In genomic region chr10:59257224-59257623, GRCh38 we compare ENCODE assay signal across 37 cellular contexts.
A peak's percentile ranks its signal among the peaks of the same experiment; 100 is the strongest.
DNase-seq lines count a peak whose midpoint lies in the region; ATAC-seq, FAIRE-seq and TF ChIP-seq lines count a peak whose summit lies in the region.
"Had no signal": no experiment of that assay in that cellular context is flagged by ENCODE, and none has a peak within 500 bp of the region (broad histone marks: within the 10 kb centered on the region; RNA-seq: fewer than 3 reads in every experiment).

No MANE protein-coding gene starts in this region.

- H3K9me3 Mint-ChIP-seq in stimulated activated naive CD8-positive, alpha-beta T cell treated with anti-CD3 and anti-CD28 coated beads, Interleukin-15, amount 100 ng/mL, for 72 hours: no peaks in the 10 kb centered on the region
- H3K9me3 Mint-ChIP-seq: CD4-positive, alpha-beta memory T cell had no signal

- H3K9ac ChIP-seq in HepG2 (ENCODE audit: insufficient read depth, low read depth, low read length) (no peak overlapping the region), muscle layer of colon (ENCODE audit: low read length) (no peak overlapping the region)
- H3K9ac ChIP-seq: BLaER1; BLaER1 treated with 17β-estradiol and CSF1 and Interleukin-3, amounts not matched to agents 10 nM and 100 nM had no signal

- no peak for DNase-seq in HepG2 (ENCODE audit: low spot score)
- no peak for DNase-seq in right lobe of liver
- DNase-seq in dorsolateral prefrontal cortex: no peak
- DNase-seq in psoas muscle: no peak
- DNase-seq in stimulated activated naive CD8-positive, alpha-beta T cell treated with anti-CD3 and anti-CD28 coated beads, Interleukin-15, amount 100 ng/mL, for 72 hours: no peak
- no peak for DNase-seq in retina
- DNase-seq in NCI-H748 treated with DMSO at 0.1 percent for 48 hours (lab: John Stamatoyannopoulos, UW): no peak
- DNase-seq: 8988T; ACHN; AML-193; BE2C; C1 segment of cervical spinal cord; Caco-2; Calu3; CD4-positive, alpha-beta memory T cell; CD4-positive, alpha-beta T cell; CD4-positive, CD25-positive, alpha-beta regulatory T cell; CD8-positive, alpha-beta memory T cell; CD8-positive, alpha-beta T cell; COR-L47; DMS 273 treated with DMSO at 0.1 percent for 48 hours; DMS153; DMS53; DMS79; DMS79 treated with DMSO at 0.1 percent for 48 hours; DND-41; EL had no signal

- POLR2A ChIA-PET in HepG2 (lab: Yijun Ruan, JAX): no interaction called here

- H3K79me2 ChIP-seq in HepG2 (ENCODE audit: insufficient read depth, low read length): no peaks in the 10 kb centered on the region

- H3K4me1 ChIP-seq in HepG2 (ENCODE audit: insufficient read depth, low read length): no peaks in the 10 kb centered on the region
- no peaks in the 10 kb centered on the region for H3K4me1 ChIP-seq in right lobe of liver
- H3K4me1 ChIP-seq in muscle layer of colon (ENCODE audit: insufficient read depth, low read length): peaks cover 7% of the 10 kb centered on the region
- H3K4me1 ChIP-seq in psoas muscle: peaks cover 7% of the 10 kb centered on the region
- H3K4me1 ChIP-seq: A549, BE2C, BLaER1, Caco-2 had no signal

- TF ChIP-seq CTCF in HepG2 (CRISPR knock-in tag; IDR thresholded peaks at IDR 0.05) (no peak), right lobe of liver (IDR thresholded peaks at IDR 0.05) (no peak), dorsolateral prefrontal cortex (IDR thresholded peaks at IDR 0.05 in 54 of 56, conservative IDR thresholded peaks at IDR 0.05 in 2 of 56; ENCODE audit: low read depth in 1 of 56, partially characterized antibody in 56 of 56) (no peak), psoas muscle (IDR thresholded peaks at IDR 0.05) (no peak)

- H3K27me3 ChIP-seq in HepG2 (ENCODE audit: control insufficient read depth in 1 of 2, insufficient read depth in 2 of 2, low read length in 2 of 2) (no peaks in the 10 kb centered on the region), right lobe of liver (no peaks in the 10 kb centered on the region), dorsolateral prefrontal cortex (no peaks in the 10 kb centered on the region), muscle layer of colon (ENCODE audit: control insufficient read depth in 1 of 2, insufficient read depth in 2 of 2, low read length in 2 of 2) (no peaks in the 10 kb centered on the region), psoas muscle (ENCODE audit: insufficient read depth in 3 of 3, low read length in 2 of 3) (no peaks in the 10 kb centered on the region)
- H3K27me3 ChIP-seq: BE2C; BLaER1; BLaER1 treated with 17β-estradiol and CSF1 and Interleukin-3, amounts not matched to agents 10 nM and 100 nM had no signal

- H3K27ac ChIP-seq in HepG2 (ENCODE audit: extremely low read length, insufficient read depth, low read length) (no peak overlapping the region), right lobe of liver (no peak overlapping the region), dorsolateral prefrontal cortex (peak overlapping the region in 47 of 59 donors; percentile 0 to 74 (median 52)), muscle layer of colon (ENCODE audit: low read depth, low read length) (peak overlapping the region; percentile 13), psoas muscle (no peak overlapping the region)
- H3K27ac ChIP-seq: 22Rv1; A549; BLaER1; BLaER1 treated with 17β-estradiol and CSF1 and Interleukin-3, amounts not matched to agents 10 nM and 100 nM; C4-2B had no signal

- H3K4me3 Mint-ChIP-seq in stimulated activated naive CD8-positive, alpha-beta T cell treated with anti-CD3 and anti-CD28 coated beads, Interleukin-15, amount 100 ng/mL, for 72 hours: no peak overlapping the region
- H3K4me3 Mint-ChIP-seq: B cell; CD14-positive monocyte; CD4-positive, alpha-beta memory T cell; CD4-positive, alpha-beta T cell; CD4-positive, CD25-positive, alpha-beta regulatory T cell; CD8-positive, alpha-beta memory T cell; CD8-positive, alpha-beta T cell had no signal

- no peak for TF ChIP-seq EP300 in HepG2 (IDR thresholded peaks at IDR 0.05; ENCODE audit: low read depth in 2 of 2, low read length in 2 of 2)
- TF ChIP-seq EP300 in HepG2 (CRISPR knock-in tag; IDR thresholded peaks at IDR 0.05; ENCODE audit: borderline replicate concordance): no peak

- intact Hi-C loops in HepG2 (cut with micrococcal nuclease; ENCODE audit: unreplicated experiment): no loop called here
- intact Hi-C loops in right lobe of liver (cut with DNase I): loop anchor here in 1 of 2 donors (10.0 kb wide), 1 partner anchor 208 kb away; no protein-coding TSS in a partner anchor
- intact Hi-C loops in dorsolateral prefrontal cortex (cut with DNase I): no loop called here
- intact Hi-C loops in psoas muscle (cut with DNase I): no loop called here

- H2AFZ ChIP-seq in HepG2 (ENCODE audit: low read length): no peak overlapping the region

- H3K27ac Mint-ChIP-seq in stimulated activated naive CD8-positive, alpha-beta T cell treated with anti-CD3 and anti-CD28 coated beads, Interleukin-15, amount 100 ng/mL, for 72 hours: no peak overlapping the region
- H3K27ac Mint-ChIP-seq: B cell; CD14-positive monocyte; CD4-positive, alpha-beta memory T cell; CD4-positive, alpha-beta T cell; CD4-positive, CD25-positive, alpha-beta regulatory T cell; CD8-positive, alpha-beta memory T cell; CD8-positive, alpha-beta T cell had no signal

- TF ChIP-seq RAD21 in HepG2 (CRISPR knock-in tag; IDR thresholded peaks at IDR 0.05): no peak

- no peak for TF ChIP-seq POLR2A in HepG2 (IDR thresholded peaks at IDR 0.05; ENCODE audit: insufficient read depth in 1 of 2, low read depth in 2 of 2, low read length in 2 of 2)
- no peak for TF ChIP-seq POLR2A in right lobe of liver (IDR thresholded peaks at IDR 0.05)

- H4K20me1 ChIP-seq in HepG2 (ENCODE audit: insufficient read depth, low read length): no peaks in the 10 kb centered on the region
- H4K20me1 ChIP-seq: BLaER1; BLaER1 treated with 17β-estradiol and CSF1 and Interleukin-3, amounts not matched to agents 10 nM and 100 nM had no signal

- H3K4me3 ChIP-seq in HepG2 (replicated peaks in 1 of 3; ENCODE audit: insufficient read depth in 1 of 3, low read depth in 2 of 3, low read length in 3 of 3) (no peak overlapping the region), right lobe of liver (no peak overlapping the region), dorsolateral prefrontal cortex (no peak overlapping the region), muscle layer of colon (ENCODE audit: low read depth in 1 of 2, low read length in 2 of 2) (no peak overlapping the region), psoas muscle (no peak overlapping the region)
- H3K4me3 ChIP-seq: A549; BLaER1; BLaER1 treated with 17β-estradiol and CSF1 and Interleukin-3, amounts not matched to agents 10 nM and 100 nM had no signal

- CTCF ChIA-PET in HepG2 (lab: Yijun Ruan, JAX; ENCODE audit: low intra/inter-chr PET ratio, low total read pairs): no interaction called here

- in situ Hi-C loops in HepG2 (cut with HindIII; ENCODE audit: extremely low pct_ligation_motif_present, low pct_unique_long_range_greater_than_20kb): no loop called here

- no TSS peak for BruUV-seq in HepG2 (replicated peaks; lab: Mats Ljungman, UMichigan)

- H3K4me2 ChIP-seq in HepG2 (ENCODE audit: low read depth, low read length): no peak overlapping the region
- H3K4me2 ChIP-seq: A549; BLaER1; BLaER1 treated with 17β-estradiol and CSF1 and Interleukin-3, amounts not matched to agents 10 nM and 100 nM had no signal

- no peaks in the 10 kb centered on the region for H3K27me3 Mint-ChIP-seq in stimulated activated naive CD8-positive, alpha-beta T cell treated with anti-CD3 and anti-CD28 coated beads, Interleukin-15, amount 100 ng/mL, for 72 hours
- H3K27me3 Mint-ChIP-seq: B cell; CD4-positive, alpha-beta memory T cell; CD4-positive, alpha-beta T cell; CD4-positive, CD25-positive, alpha-beta regulatory T cell; CD8-positive, alpha-beta memory T cell had no signal

- no peak for FAIRE-seq in HepG2 (lab: Jason Lieb, UNC)
- FAIRE-seq: A204.1, A549, D721Med had no signal

- WGBS in HepG2 (ENCODE audit: low lambda C conversion rate): 100% methylated on average over 1 of the region's 1 CpG
- WGBS in right lobe of liver (ENCODE audit: insufficient coverage, low coverage, low lambda C conversion rate, missing lambda C conversion rate): no CpG with 5 or more reads among the region's 1 CpG
- 76 to 84% (median 76%) methylated on average over 1 of the region's 1 CpG for whole genome bisulfite sequencing in psoas muscle, 3 donors

- H3K36me3 ChIP-seq in HepG2 (replicated peaks in 1 of 2; ENCODE audit: control insufficient read depth in 1 of 2, insufficient read depth in 2 of 2, low read length in 2 of 2) (0 out of 5 replicates have a peak, but pooled peaks cover 0 to 3% of the 10 kb centered on the region in 2 experiments), right lobe of liver (peaks cover 0 to 6% (median 0%) of the 10 kb centered on the region in 4 donors), muscle layer of colon (ENCODE audit: insufficient read depth, low read length) (peaks cover 11% of the 10 kb centered on the region), psoas muscle (ENCODE audit: insufficient read depth in 1 of 2, low read depth in 1 of 2) (peaks cover 7 to 33% of the 10 kb centered on the region in 2 donors)
- H3K36me3 ChIP-seq: BLaER1; BLaER1 treated with 17β-estradiol and CSF1 and Interleukin-3, amounts not matched to agents 10 nM and 100 nM had no signal

- ATAC-seq in HepG2: no peak
- no peak for ATAC-seq in right lobe of liver
- peak in 3 of 4 donors; percentile 28 to 67 (median 46) for ATAC-seq in psoas muscle
- no peak for ATAC-seq in stimulated activated naive CD8-positive, alpha-beta T cell treated with anti-CD3 and anti-CD28 coated beads, Interleukin-15, amount 100 ng/mL, for 72 hours
- ATAC-seq: A549; CD8-positive, alpha-beta T cell had no signal

- H3K9me3 ChIP-seq in HepG2 (ENCODE audit: low read length) (no peaks in the 10 kb centered on the region), right lobe of liver (no peaks in the 10 kb centered on the region), muscle layer of colon (ENCODE audit: low read length) (no peaks in the 10 kb centered on the region), psoas muscle (no peaks in the 10 kb centered on the region)
- H3K9me3 ChIP-seq: A549; BE2C; BLaER1; BLaER1 treated with 17β-estradiol and CSF1 and Interleukin-3, amounts not matched to agents 10 nM and 100 nM; Caco-2 had no signal

- H3K4me1 Mint-ChIP-seq in stimulated activated naive CD8-positive, alpha-beta T cell treated with anti-CD3 and anti-CD28 coated beads, Interleukin-15, amount 100 ng/mL, for 72 hours: no peaks in the 10 kb centered on the region
- H3K4me1 Mint-ChIP-seq: B cell; CD14-positive monocyte; CD4-positive, alpha-beta memory T cell; CD4-positive, CD25-positive, alpha-beta regulatory T cell; CD8-positive, alpha-beta memory T cell had no signal

TF ChIP-seq in HepG2, 621 proteins besides CTCF, POLR2A, EP300 and RAD21 (continues in another document):
- no peak for TF ChIP-seq HNRNPLL (IDR thresholded peaks at IDR 0.05; ENCODE audit: low read depth, low read length, poor library complexity, severe bottlenecking)
- TF ChIP-seq ZNF749 (CRISPR knock-in tag; IDR thresholded peaks at IDR 0.05; ENCODE audit: borderline replicate concordance): no peak
- TF ChIP-seq POLR2G (IDR thresholded peaks at IDR 0.05; ENCODE audit: low read depth, low read length): peak; percentile 26; the same call in 1 of the 2 replicates

Comparison
In these comparisons a context has a peak if more than half of its experiments do, and no peak if none do; other contexts are left out.
1. ATAC-seq: peak in psoas muscle (3 of 4); none in HepG2 (single experiment), right lobe of liver (0 of 4) and stimulated activated naive CD8-positive, alpha-beta T cell treated with anti-CD3 and anti-CD28 coated beads, Interleukin-15, amount 100 ng/mL, for 72 hours (single experiment).
2. H3K27ac ChIP-seq: peak in dorsolateral prefrontal cortex (47 of 59) and muscle layer of colon (single experiment); none in HepG2 (single experiment), right lobe of liver (0 of 3) and psoas muscle (single experiment).